9 cellular contexts compared by ENCODE assay signal in the genomic region with DNA sequence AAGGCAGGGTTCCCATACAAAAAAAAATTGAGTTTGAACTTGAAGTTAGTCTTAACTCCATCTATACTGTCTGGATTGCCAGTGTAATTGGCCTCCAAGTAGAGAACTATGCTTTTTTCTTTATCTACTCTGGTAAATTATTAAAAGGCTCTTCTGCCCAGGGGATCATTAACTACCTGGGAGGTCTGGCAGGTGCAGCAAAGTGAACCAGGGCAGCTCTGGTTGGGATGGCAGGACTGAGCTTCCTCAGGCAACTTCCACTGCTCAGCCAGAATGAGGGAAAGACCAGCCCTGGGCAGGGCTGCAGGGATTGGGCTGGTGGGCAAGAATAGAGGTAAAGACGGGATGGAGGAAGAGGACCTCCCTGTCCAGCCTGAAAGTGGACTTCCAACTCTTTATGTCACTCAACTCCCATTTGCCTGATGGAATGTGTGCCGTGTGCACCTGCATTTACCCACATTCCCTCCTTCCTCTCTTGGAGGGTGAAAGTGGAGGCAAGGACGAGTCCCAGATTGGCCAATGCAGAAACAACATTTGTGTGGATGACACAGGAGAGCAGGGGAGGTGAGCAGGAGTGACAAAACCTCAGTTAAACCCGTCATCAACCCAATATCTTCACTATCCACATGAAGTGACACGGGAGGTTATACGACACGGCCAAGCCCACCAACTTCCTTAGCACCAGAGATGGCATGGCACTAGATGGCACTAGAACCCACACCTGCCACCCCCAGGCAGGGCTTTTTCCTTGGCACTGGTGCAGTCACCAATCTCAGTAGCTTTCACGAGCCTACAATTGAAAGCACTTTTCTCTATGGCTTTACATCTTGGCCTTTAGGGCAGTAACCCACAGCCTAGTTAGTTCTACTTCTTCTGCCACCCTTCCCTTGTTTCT. TPM values are rescaled to one million over a fixed set of nuclear protein-coding genes. Genes with fewer than 3 reads are reported as not detected.
A peak's percentile ranks its signal among the peaks of the same experiment; 100 is the strongest.
DNase-seq lines count a peak whose midpoint lies in the region; TF ChIP-seq lines count a peak whose summit lies in the region.
"Had no signal": no experiment of that assay in that cellular context is flagged by ENCODE, and none has a peak within 500 bp of the region (broad histone marks: within the 10 kb centered on the region; RNA-seq: fewer than 3 reads in every experiment).

No MANE protein-coding gene starts in this region.

- no peak overlapping the region for H4K8ac ChIP-seq in trophoblast cell (ENCODE audit: low read depth, low read length)

- H3K4ac ChIP-seq in trophoblast cell (ENCODE audit: low read depth, low read length): no peak overlapping the region

- no peak overlapping the region for H3K18ac ChIP-seq in trophoblast cell (ENCODE audit: low read length)

- peaks cover 11% of the 10 kb centered on the region for H3K79me1 ChIP-seq in trophoblast cell (ENCODE audit: low read length)

- H3K14ac ChIP-seq in trophoblast cell (ENCODE audit: low read length): peak overlapping the region; percentile 9

- peaks cover 40% of the 10 kb centered on the region for H3F3A ChIP-seq in GM23248 (ENCODE audit: insufficient read depth)

- in situ Hi-C loops in GM23248 (cut with MboI): no loop called here

- H2BK5ac ChIP-seq in trophoblast cell (ENCODE audit: low read depth, low read length, poor library complexity): no peak overlapping the region

- H3K4me2 ChIP-seq in GM23248 (ENCODE audit: unreplicated experiment) (no peak overlapping the region), OCI-LY3 (ENCODE audit: low read length) (peak overlapping the region; percentile 8; the same call in 1 of the 2 replicates), trophoblast cell (ENCODE audit: low read length) (no peak overlapping the region)

- H4K20me1 ChIP-seq in GM23248 (ENCODE audit: insufficient read depth) (no peaks in the 10 kb centered on the region), OCI-LY3 (ENCODE audit: insufficient read depth, low read length) (no peaks in the 10 kb centered on the region)

- H3K79me2 ChIP-seq in GM23248 (ENCODE audit: insufficient read depth) (no peaks in the 10 kb centered on the region), OCI-LY3 (ENCODE audit: low read length) (no peaks in the 10 kb centered on the region), trophoblast cell (ENCODE audit: control insufficient read depth, insufficient read depth, low read length, poor library complexity) (no peaks in the 10 kb centered on the region)

- TF ChIP-seq CTCF in OCI-LY3 (IDR thresholded peaks at IDR 0.05; ENCODE audit: low read depth, low read length): peak; percentile 51

- H3K9me2 ChIP-seq in GM23248 (ENCODE audit: insufficient read depth): no peaks in the 10 kb centered on the region

- H2BK12ac ChIP-seq in trophoblast cell (ENCODE audit: low read length): peak overlapping the region; percentile 56

- H3K36me3 ChIP-seq in GM23248 (ENCODE audit: low read depth) (no peaks in the 10 kb centered on the region), OCI-LY3 (replicated peaks; ENCODE audit: low read depth, low read length) (no peaks in the 10 kb centered on the region), trophoblast cell (ENCODE audit: control insufficient read depth in 1 of 2, insufficient read depth in 2 of 2, low read length in 2 of 2) (no peaks in the 10 kb centered on the region)
- H3K36me3 ChIP-seq: ascending aorta, prostate gland had no signal

- no peak overlapping the region for H3K23ac ChIP-seq in trophoblast cell (ENCODE audit: low read length)

- peak overlapping the region; percentile 17 for H4K91ac ChIP-seq in trophoblast cell (ENCODE audit: low read depth, low read length)

- H3K9ac ChIP-seq in GM23248 (no peak overlapping the region), OCI-LY3 (ENCODE audit: low read length) (no peak overlapping the region), trophoblast cell (ENCODE audit: low read length) (no peak overlapping the region)

- peak overlapping the region; percentile 98 for H3K27ac ChIP-seq in GM23248
- H3K27ac ChIP-seq in OCI-LY3 (ENCODE audit: low read length): no peak overlapping the region
- peak overlapping the region; percentile 91 for H3K27ac ChIP-seq in epithelial cell of prostate
- H3K27ac ChIP-seq in trophoblast cell (ENCODE audit: low read depth, low read length): no peak overlapping the region
- H3K27ac ChIP-seq: ascending aorta, prostate gland had no signal

- WGBS in GM23248 (ENCODE audit: low coverage in 1 of 2, low lambda C conversion rate in 2 of 2, missing lambda C conversion rate in 2 of 2), 2 experiments: 88 to 93% methylated on average over 8 of the region's 8 CpGs
- WGBS in trophoblast cell (ENCODE audit: extremely low coverage, insufficient coverage, insufficient read length): no CpG with 5 or more reads among the region's 8 CpGs

- no peaks in the 10 kb centered on the region for H3K9me3 ChIP-seq in GM23248 (ENCODE audit: low read depth)
- no peaks in the 10 kb centered on the region for H3K9me3 ChIP-seq in OCI-LY3 (ENCODE audit: insufficient read depth, low read length)
- no peaks in the 10 kb centered on the region for H3K9me3 ChIP-seq in trophoblast cell (ENCODE audit: insufficient read depth, low read depth, low read length)
- H3K9me3 ChIP-seq: ascending aorta, prostate gland had no signal

- H4K12ac ChIP-seq in trophoblast cell (ENCODE audit: low read depth, low read length): no peak overlapping the region

- H3K4me3 ChIP-seq in GM23248 (no peak overlapping the region), OCI-LY3 (ENCODE audit: low read length) (no peak overlapping the region), trophoblast cell (ENCODE audit: low read depth, low read length) (no peak overlapping the region)
- H3K4me3 ChIP-seq: ascending aorta, prostate gland had no signal

- H2AFZ ChIP-seq in GM23248 (no peak overlapping the region), OCI-LY3 (ENCODE audit: low read depth, low read length) (no peak overlapping the region), trophoblast cell (ENCODE audit: insufficient read depth, low read length, poor library complexity) (no peak overlapping the region)

- H3K4me1 ChIP-seq in GM23248 (ENCODE audit: insufficient read depth) (peaks cover 47% of the 10 kb centered on the region), OCI-LY3 (ENCODE audit: low read length) (no peaks in the 10 kb centered on the region), trophoblast cell (ENCODE audit: control insufficient read depth in 1 of 2, insufficient read depth in 2 of 2, low read length in 2 of 2) (peaks cover 4 to 18% of the 10 kb centered on the region in 2 experiments)
- H3K4me1 ChIP-seq: prostate gland had no signal

- H3K27me3 ChIP-seq in GM23248 (replicated peaks; ENCODE audit: insufficient read depth) (no peaks in the 10 kb centered on the region), OCI-LY3 (ENCODE audit: low read depth, low read length) (no peaks in the 10 kb centered on the region), trophoblast cell (ENCODE audit: insufficient read depth, low read length) (no peaks in the 10 kb centered on the region)
- H3K27me3 ChIP-seq: ascending aorta had no signal

- DNase-seq in GM23248: peak; percentile 11
- DNase-seq in epithelial cell of prostate (ENCODE audit: low read depth, low spot score): no peak
- DNase-seq in trophoblast cell: no peak
- no peak for DNase-seq in MV-4-11 (lab: John Stamatoyannopoulos, UW)
- DNase-seq in activated CD8-positive, alpha-beta memory T cell treated with anti-CD3 and anti-CD28 coated beads for 24 hours: no peak
- DNase-seq in NCI-H2227 (lab: John Stamatoyannopoulos, UW; ENCODE audit: unreplicated experiment): no peak

- no peak overlapping the region for H2BK120ac ChIP-seq in trophoblast cell (ENCODE audit: insufficient read depth, low read length, poor library complexity)

- H2AK5ac ChIP-seq in trophoblast cell (ENCODE audit: low read length): no peak overlapping the region

RNA-seq across cellular contexts. Expression of a gene that starts 25.2 kb away (rescaled TPM):
- 93.5 and 106 TPM in 2 replicates for total RNA-seq in GM23248 (2014; rRNA removed; shearing (Covaris generic))
- polyA plus RNA-seq in GM23248 (2016; fragmentation: Nextera tagmentation; extraction: Ambion mirVana): 930 and 943 TPM in 2 replicates
- polyA plus RNA-seq in trophoblast cell (2013): 190 and 196 TPM in 2 replicates

Comparison
In these comparisons a context has a peak if more than half of its experiments do, and no peak if none do; other contexts are left out.
1. H3K27ac ChIP-seq: peak in GM23248 (single experiment) and epithelial cell of prostate (single experiment); none in OCI-LY3 (single experiment) and trophoblast cell (single experiment).